In the genomic region with DNA sequence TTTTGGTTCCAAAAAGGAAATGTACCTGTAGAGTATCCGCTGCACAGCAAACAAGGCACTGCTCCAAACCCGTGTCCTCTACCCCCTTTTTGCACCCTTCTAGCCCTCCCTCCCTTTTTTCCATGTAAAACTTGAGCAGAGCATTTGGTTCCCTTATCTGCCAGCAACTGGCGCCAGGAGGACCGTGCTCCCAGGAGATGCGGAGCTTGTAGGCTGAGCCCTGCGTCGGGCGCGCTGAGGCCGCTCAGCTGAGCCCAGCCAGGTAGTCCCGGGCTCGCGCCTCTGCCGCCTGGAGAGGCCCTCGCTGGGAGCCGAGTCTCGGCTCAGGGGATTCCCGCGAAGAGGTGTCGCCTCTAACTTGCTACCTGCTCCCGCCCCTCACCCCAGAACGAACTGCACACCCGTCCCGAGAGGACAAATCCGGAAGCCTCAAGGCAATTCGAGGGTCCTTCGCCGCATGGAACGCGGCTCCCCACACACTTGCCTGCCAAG, we compare ENCODE assay signal across 8 cellular contexts. TPM values are rescaled to one million over a fixed set of nuclear protein-coding genes. Genes with fewer than 3 reads are reported as not detected.
DNase-seq lines count a peak whose midpoint lies in the region; ATAC-seq and TF ChIP-seq lines count a peak whose summit lies in the region.

No MANE protein-coding gene starts in this region.

- TF ChIP-seq CTCF in hepatocyte (IDR thresholded peaks at IDR 0.05; ENCODE audit: poor library complexity) (no peak), gastrocnemius medialis (IDR thresholded peaks at IDR 0.05 in 4 of 5, conservative IDR thresholded peaks at IDR 0.05 in 1 of 5) (no peak)

- ATAC-seq in GM21528 (IDR thresholded peaks at IDR 0.05; ENCODE audit: low FRiP score, unreplicated experiment) (peak; percentile 59), gastrocnemius medialis (peak; percentile 45 to 50)

- H3K27ac ChIP-seq in hepatocyte: peak overlapping the region; percentile 99
- H3K27ac ChIP-seq in gastrocnemius medialis: peak overlapping the region; percentile 90 to 99 (median 98)

- H3K79me2 ChIP-seq in hepatocyte: peaks cover 54% of the 10 kb centered on the region

- TF ChIP-seq POLR2A in gastrocnemius medialis (IDR thresholded peaks at IDR 0.05): no peak

- peak overlapping the region; percentile 93 for H3K4me2 ChIP-seq in hepatocyte

- in situ Hi-C loops in gastrocnemius medialis (cut with MboI; ENCODE audit: low sequenced_read_pairs in 4 of 4): loop anchor here in 2 of 4 donors (10.0 kb wide), 2 partner anchors 69 to 79 kb away; partner anchors contain the start of gene SPPL2A (in 1 of the 2)

- H3K9me3 ChIP-seq in hepatocyte (ENCODE audit: low read depth) (no peaks in the 10 kb centered on the region), gastrocnemius medialis (no peaks in the 10 kb centered on the region)

- H3K27me3 ChIP-seq in hepatocyte: no peaks in the 10 kb centered on the region
- H3K27me3 ChIP-seq in gastrocnemius medialis: no peaks in the 10 kb centered on the region

- DNase-seq in EH (ENCODE audit: low read depth): peak; percentile 56
- peak; percentile 42 for DNase-seq in HuH-7 (ENCODE audit: low spot score)
- DNase-seq in T follicular helper cell (ENCODE audit: low read depth): peak; percentile 70
- peak; percentile 35 for DNase-seq in amniotic stem cell (lab: John Stamatoyannopoulos, UW)
- peak; percentile 82 for DNase-seq in hepatocyte (ENCODE audit: low spot score)
- DNase-seq in gastrocnemius medialis: peak; percentile 39 to 61
- DNase-seq in COLO829 (ENCODE audit: low spot score): no peak

- under 1% methylated on average over 30 of the region's 30 CpGs for WGBS in hepatocyte (ENCODE audit: low lambda C conversion rate, missing lambda C conversion rate)

- no peaks in the 10 kb centered on the region for H3K36me3 ChIP-seq in hepatocyte (replicated peaks; ENCODE audit: insufficient read depth, low read depth)
- H3K36me3 ChIP-seq in gastrocnemius medialis: no peaks in the 10 kb centered on the region

- H3K4me1 ChIP-seq in hepatocyte (ENCODE audit: insufficient read depth): peaks cover 9% of the 10 kb centered on the region
- H3K4me1 ChIP-seq in gastrocnemius medialis: peaks cover 10 to 36% of the 10 kb centered on the region in 2 donors

- H2AFZ ChIP-seq in hepatocyte: peak overlapping the region; percentile 96

- H3K9me2 ChIP-seq in hepatocyte (replicated peaks; ENCODE audit: insufficient read depth): no peaks in the 10 kb centered on the region

- intact Hi-C loops in gastrocnemius medialis (cut with DNase I; ENCODE audit: low total_unique reads): loop anchor here (1.0 to 2.0 kb wide), 2 partner anchors 79 to 331 kb away; partner anchors contain the start of genes GABPB1 and SPPL2A

- H3K4me3 ChIP-seq in hepatocyte: peak overlapping the region; percentile 100
- peak overlapping the region; percentile 79 to 91 (median 84) for H3K4me3 ChIP-seq in gastrocnemius medialis

- H4K20me1 ChIP-seq in hepatocyte (ENCODE audit: insufficient read depth, poor library complexity, severe bottlenecking): peaks cover 40% of the 10 kb centered on the region

RNA-seq across cellular contexts. Expression of gene TRPM7, which starts 0.6 kb away (rescaled TPM):
- total RNA-seq in hepatocyte: 58.3 and 59.0 TPM in 2 replicates
- polyA plus RNA-seq in hepatocyte: 12.1 and 12.2 TPM in 2 replicates
- total RNA-seq in gastrocnemius medialis: 10 to 100 TPM in 3 of 4 donors, 1 to 10 TPM in 1; 8.4 to 23.2 (median 12.7) TPM
